8 cellular contexts compared by ENCODE assay signal in genomic region chr13:109610517-109610916, GRCh38.
DNase-seq lines count a peak whose midpoint lies in the region; ATAC-seq and TF ChIP-seq lines count a peak whose summit lies in the region.

No MANE protein-coding gene starts in this region.

- no peaks in the 10 kb centered on the region for H3K36me3 ChIP-seq in mammary epithelial cell (ENCODE audit: insufficient read depth, low read length)

- H3K27me3 ChIP-seq in mammary epithelial cell (ENCODE audit: insufficient read depth, low read length): no peaks in the 10 kb centered on the region

- H3K79me2 ChIP-seq in mammary epithelial cell (ENCODE audit: insufficient read depth, low read length): no peaks in the 10 kb centered on the region

- ATAC-seq in GM18858 (IDR thresholded peaks at IDR 0.05; ENCODE audit: unreplicated experiment) (no peak), GM19455 (IDR thresholded peaks at IDR 0.05; ENCODE audit: unreplicated experiment) (no peak)

- DNase-seq in SKM-1 treated with dmso at 0.1 percent for 144 hours (lab: John Stamatoyannopoulos, UW; ENCODE audit: unreplicated experiment): peak; percentile 43
- DNase-seq in SKM-1 (lab: John Stamatoyannopoulos, UW; ENCODE audit: unreplicated experiment): no peak
- peak; percentile 11 for DNase-seq in SK-N-DZ (ENCODE audit: low spot score)
- no peak for DNase-seq in mammary epithelial cell
- peak; percentile 35 for DNase-seq in myocyte (ENCODE audit: low read depth)
- DNase-seq in superior temporal gyrus (ENCODE audit: extremely low spot score): no peak

- H4K20me1 ChIP-seq in mammary epithelial cell (ENCODE audit: insufficient read depth, low read length): no peaks in the 10 kb centered on the region

- H3K27ac ChIP-seq in mammary epithelial cell (ENCODE audit: insufficient read depth, low read depth, low read length): no peak overlapping the region

- no peak overlapping the region for H3K4me2 ChIP-seq in mammary epithelial cell (ENCODE audit: insufficient read depth, low read depth, low read length)

- in situ Hi-C loops in mammary epithelial cell (cut with MboI; ENCODE audit: low sequenced_read_pairs in 2 of 2): loop anchor here in 1 of 2 donors (25.0 kb wide), 1 partner anchor 502 kb away; no protein-coding TSS in a partner anchor

- TF ChIP-seq CTCF in mammary epithelial cell (conservative IDR thresholded peaks at IDR 0.05 in 1 of 2, IDR thresholded peaks at IDR 0.05 in 1 of 2; ENCODE audit: extremely low read depth in 1 of 2, insufficient read depth in 1 of 2, low read depth in 1 of 2, low read length in 2 of 2): peak; percentile 22 to 51

- WGBS in mammary epithelial cell (ENCODE audit: low coverage, missing lambda C conversion rate): 74% methylated on average over 4 of the region's 4 CpGs

- CTCF ChIA-PET in mammary epithelial cell (lab: Charles Lee; ENCODE audit: low non-redundant PET): no interaction called here

- H3K4me1 ChIP-seq in mammary epithelial cell (ENCODE audit: insufficient read depth, low read length): no peaks in the 10 kb centered on the region

- H3K9ac ChIP-seq in mammary epithelial cell (ENCODE audit: insufficient read depth, low read length): no peak overlapping the region

- no peak overlapping the region for H2AFZ ChIP-seq in mammary epithelial cell (ENCODE audit: low read depth, low read length)

- H3K4me3 ChIP-seq in mammary epithelial cell (replicated peaks in 1 of 3; ENCODE audit: insufficient read depth in 1 of 3, low read depth in 2 of 3, low read length in 3 of 3): no peak overlapping the region

- dilution Hi-C loops in mammary epithelial cell (cut with HindIII; ENCODE audit: low sequenced_read_pairs): no loop called here

- intact Hi-C loops in mammary epithelial cell (cut with micrococcal nuclease): loop anchor here (2.0 to 5.0 kb wide), 2 partner anchors 174 to 502 kb away; no protein-coding TSS in a partner anchor

- no TSS peak for BruUV-seq in mammary epithelial cell (replicated peaks; lab: Mats Ljungman, UMichigan)

- no peaks in the 10 kb centered on the region for H3K9me3 ChIP-seq in mammary epithelial cell (replicated peaks; ENCODE audit: insufficient read depth, low read length)

Comparison
In these comparisons a context has a peak if more than half of its experiments do, and no peak if none do; other contexts are left out.
1. DNase-seq: peak in SKM-1 treated with dmso at 0.1 percent for 144 hours (single experiment), SK-N-DZ (single experiment) and myocyte (single experiment); none in SKM-1 (single experiment), mammary epithelial cell (single experiment) and superior temporal gyrus (single experiment).